ENCODE assay signal across 8 cellular contexts in the genomic region with DNA sequence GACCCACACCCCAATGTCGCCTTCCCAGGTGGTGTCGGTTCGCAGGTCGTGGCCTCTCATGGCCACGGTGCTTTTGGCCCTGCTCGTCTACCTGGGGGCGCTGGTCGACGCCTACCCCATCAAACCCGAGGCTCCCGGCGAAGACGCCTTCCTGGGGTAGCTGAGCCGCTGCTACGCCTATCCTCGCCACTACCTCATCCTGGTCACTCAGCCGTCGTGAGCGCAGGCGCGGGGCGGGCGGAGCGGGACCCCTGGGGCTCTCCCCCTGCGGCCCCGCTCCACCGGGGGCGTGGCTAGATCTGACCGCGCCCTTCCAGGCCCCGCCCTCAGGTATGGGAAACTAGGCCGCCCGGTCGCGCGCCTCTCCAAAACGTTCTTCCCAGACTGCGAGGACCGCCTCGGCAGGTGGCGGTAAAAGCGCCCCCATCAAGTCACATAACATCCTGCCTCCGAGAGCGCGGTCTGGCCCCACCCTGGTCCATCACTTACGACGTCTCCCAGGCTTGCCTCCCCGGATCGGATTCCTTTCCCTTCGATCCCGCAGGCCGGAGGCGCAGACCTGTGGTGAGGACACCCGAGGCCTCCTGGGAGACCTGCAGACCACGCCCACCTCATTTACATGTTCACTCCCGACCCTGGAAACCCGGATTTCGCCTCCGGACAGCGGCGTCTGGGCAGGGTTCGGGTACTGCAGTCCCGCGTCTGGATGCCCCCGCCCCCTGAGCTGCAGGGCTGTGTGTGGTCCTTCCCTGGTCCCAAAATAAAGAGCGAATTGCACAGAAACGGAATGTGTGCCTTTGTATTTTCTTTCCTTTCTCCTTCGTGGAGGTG.
DNase-seq lines count a peak whose midpoint lies in the region; ATAC-seq, FAIRE-seq and TF ChIP-seq lines count a peak whose summit lies in the region.

No MANE protein-coding gene starts in this region.

- peaks cover 40% of the 10 kb centered on the region for H3K27me3 Mint-ChIP-seq in stimulated activated naive CD8-positive, alpha-beta T cell treated with anti-CD3 and anti-CD28 coated beads, Interleukin-15, Interleukin-2, amounts not matched to agents 100 ng/mL and 50 ng/mL, for 24 hours

- TF ChIP-seq CTCF in A549 (IDR thresholded peaks at IDR 0.05) (no peak), PC-9 (conservative IDR thresholded peaks at IDR 0.05) (no peak), choroid plexus epithelial cell (conservative IDR thresholded peaks at IDR 0.05; ENCODE audit: low read depth, low read length) (no peak), left lung (IDR thresholded peaks at IDR 0.05) (no peak)

- H3K9me3 Mint-ChIP-seq in stimulated activated naive CD8-positive, alpha-beta T cell treated with anti-CD3 and anti-CD28 coated beads, Interleukin-15, Interleukin-2, amounts not matched to agents 100 ng/mL and 50 ng/mL, for 24 hours, result no peaks in the 10 kb centered on the region

- no peak; a peak in 1 of 5 replicates for TF ChIP-seq RAD21 in A549 (conservative IDR thresholded peaks at IDR 0.05 in 1 of 2, IDR thresholded peaks at IDR 0.05 in 1 of 2)

- H3K4me2 ChIP-seq in A549, result peak overlapping the region; percentile 97
- peak overlapping the region; percentile 67 for H3K4me2 ChIP-seq in PC-9
- no peak overlapping the region for H3K4me2 ChIP-seq in Karpas-422 (ENCODE audit: low read depth, low read length, poor library complexity, severe bottlenecking)

- no peaks in the 10 kb centered on the region for H3K36me3 ChIP-seq in PC-9 (ENCODE audit: low read depth)
- no peaks in the 10 kb centered on the region for H3K36me3 ChIP-seq in left lung
- no peaks in the 10 kb centered on the region for H3K36me3 ChIP-seq in Karpas-422 (ENCODE audit: insufficient read depth, low read length)

- 3% methylated on average over 53 of the region's 68 CpGs for WGBS in A549 (ENCODE audit: missing lambda C conversion rate)

- H3K4me3 Mint-ChIP-seq in stimulated activated naive CD8-positive, alpha-beta T cell treated with anti-CD3 and anti-CD28 coated beads, Interleukin-15, Interleukin-2, amounts not matched to agents 100 ng/mL and 50 ng/mL, for 24 hours, result peak overlapping the region; percentile 80

- H3F3A ChIP-seq in PC-9 (ENCODE audit: insufficient read depth, low read depth), result no peaks in the 10 kb centered on the region

- BruUV-seq in PC-9 (replicated peaks; lab: Mats Ljungman, UMichigan), result no TSS peak

- FAIRE-seq in A549 (lab: Jason Lieb, UNC), result no peak
- no peak for FAIRE-seq in H54 (lab: Jason Lieb, UNC)

- no peak overlapping the region for H3K9ac ChIP-seq in Karpas-422 (ENCODE audit: low read length)

- DNase-seq in A549 (ENCODE audit: low read depth in 1 of 2, low spot score in 1 of 2) (peak; percentile 93 to 94), H54 (ENCODE audit: insufficient read length, low spot score) (peak; percentile 44), PC-9 (peak; percentile 71 to 73), choroid plexus epithelial cell (ENCODE audit: low read depth) (peak; percentile 55), left lung (peak; percentile 79 to 87), GOT3 (lab: John Stamatoyannopoulos, UW) (no peak), Karpas-422 (no peak)

- H3K9me2 ChIP-seq in PC-9 (ENCODE audit: insufficient read depth) (no peaks in the 10 kb centered on the region), Karpas-422 (replicated peaks; ENCODE audit: insufficient read depth, low read length) (no peaks in the 10 kb centered on the region)

- H3K4me1 Mint-ChIP-seq in stimulated activated naive CD8-positive, alpha-beta T cell treated with anti-CD3 and anti-CD28 coated beads, Interleukin-15, Interleukin-2, amounts not matched to agents 100 ng/mL and 50 ng/mL, for 24 hours (ENCODE audit: low read depth), result peaks cover 6% of the 10 kb centered on the region

- H3K4me1 ChIP-seq in A549 (peaks cover 14% of the 10 kb centered on the region; the same call in 2 of the 3 replicates), PC-9 (replicated peaks; ENCODE audit: insufficient read depth) (no peaks in the 10 kb centered on the region), left lung (peaks cover 0 to 15% of the 10 kb centered on the region in 2 donors), Karpas-422 (ENCODE audit: low read length) (no peaks in the 10 kb centered on the region)

- peak; percentile 68 for TF ChIP-seq POLR2A in A549 (IDR thresholded peaks at IDR 0.05; ENCODE audit: low read length)
- no peak for TF ChIP-seq POLR2A in H54 (IDR thresholded peaks at IDR 0.05; ENCODE audit: low read depth, low read length)

- H4K20me1 ChIP-seq in PC-9 (ENCODE audit: insufficient read depth) (no peaks in the 10 kb centered on the region), Karpas-422 (ENCODE audit: insufficient read depth, low read depth, low read length) (no peaks in the 10 kb centered on the region)

- POLR2A ChIA-PET in A549 (lab: Yijun Ruan, JAX), result interaction anchor here (0.6 to 1.5 kb wide), 4 partner anchors 10 to 186 kb away, joined by 3 to 5 read pairs (median 4); no protein-coding TSS in a partner anchor
- POLR2A ChIA-PET in PC-9 (lab: Charles Lee; ENCODE audit: unreplicated experiment), result interaction anchor here (0.7 kb wide), 1 partner anchor 108 kb away, joined by 9 read pairs; a partner anchor contains a TSS

- peak overlapping the region; percentile 58 for H3K4me3 ChIP-seq in A549
- H3K4me3 ChIP-seq in PC-9, result peak overlapping the region; percentile 53; the same call in 1 of the 2 replicates
- H3K4me3 ChIP-seq in choroid plexus epithelial cell (ENCODE audit: low read depth, low read length), result peak overlapping the region; percentile 51
- H3K4me3 ChIP-seq in left lung, result peak overlapping the region; percentile 29 to 36
- no peak overlapping the region for H3K4me3 ChIP-seq in Karpas-422 (ENCODE audit: low read length)

- peak; percentile 88 to 95 for ATAC-seq in A549
- peak; percentile 96 for ATAC-seq in left lung

- H3K9me3 ChIP-seq in A549 (no peaks in the 10 kb centered on the region), PC-9 (ENCODE audit: insufficient read depth, low read depth) (no peaks in the 10 kb centered on the region), left lung (no peaks in the 10 kb centered on the region), Karpas-422 (ENCODE audit: low read length) (no peaks in the 10 kb centered on the region)

- no peak overlapping the region for H3K27ac Mint-ChIP-seq in stimulated activated naive CD8-positive, alpha-beta T cell treated with anti-CD3 and anti-CD28 coated beads, Interleukin-15, Interleukin-2, amounts not matched to agents 100 ng/mL and 50 ng/mL, for 24 hours

- TF ChIP-seq EP300 in A549 (IDR thresholded peaks at IDR 0.05), result no peak

- H2AFZ ChIP-seq in PC-9 (peak overlapping the region; percentile 56), Karpas-422 (ENCODE audit: low read length) (no peak overlapping the region)

- intact Hi-C loops in PC-9 (cut with micrococcal nuclease; ENCODE audit: unreplicated experiment), result no loop called here
- intact Hi-C loops in left lung (cut with DNase I), result no loop called here

- H3K27me3 ChIP-seq in PC-9 (ENCODE audit: insufficient read depth, low read depth), result no peaks in the 10 kb centered on the region
- peaks cover 12 to 58% of the 10 kb centered on the region in 2 donors for H3K27me3 ChIP-seq in left lung
- no peaks in the 10 kb centered on the region for H3K27me3 ChIP-seq in Karpas-422 (ENCODE audit: low read length)

- no peaks in the 10 kb centered on the region for H3K36me3 Mint-ChIP-seq in stimulated activated naive CD8-positive, alpha-beta T cell treated with anti-CD3 and anti-CD28 coated beads, Interleukin-15, Interleukin-2, amounts not matched to agents 100 ng/mL and 50 ng/mL, for 24 hours (ENCODE audit: low read depth)

- H3K27ac ChIP-seq in A549, result peak overlapping the region; percentile 83 to 84
- no peak overlapping the region for H3K27ac ChIP-seq in PC-9
- H3K27ac ChIP-seq in left lung, result no peak overlapping the region
- H3K27ac ChIP-seq in Karpas-422 (ENCODE audit: low read length), result no peak overlapping the region

- H3K79me2 ChIP-seq in PC-9 (ENCODE audit: low read depth) (no peaks in the 10 kb centered on the region), Karpas-422 (ENCODE audit: low read length) (no peaks in the 10 kb centered on the region)

- CTCF ChIA-PET in A549 (lab: Yijun Ruan, JAX), result interaction anchor here (0.9 to 17.5 kb wide), 4 partner anchors 15 to 173 kb away, joined by 3 to 338 read pairs (median 4); no protein-coding TSS in a partner anchor
- CTCF ChIA-PET in PC-9 (lab: Charles Lee), result no interaction called here

TF ChIP-seq in A549, 52 proteins besides CTCF, POLR2A, EP300 and RAD21 (continues in another document):
- TF ChIP-seq, protein P1, sequence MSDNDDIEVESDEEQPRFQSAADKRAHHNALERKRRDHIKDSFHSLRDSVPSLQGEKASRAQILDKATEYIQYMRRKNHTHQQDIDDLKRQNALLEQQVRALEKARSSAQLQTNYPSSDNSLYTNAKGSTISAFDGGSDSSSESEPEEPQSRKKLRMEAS (IDR thresholded peaks at IDR 0.05), result peak; percentile 87
- TF ChIP-seq HDAC2 (IDR thresholded peaks at IDR 0.05) (0 out of 2 replicates have a peak, but pooled peaks have one; percentile 45), SMC3 (IDR thresholded peaks at IDR 0.05) (0 out of 3 replicates have a peak, but pooled peaks have one; percentile 7), JUN (IDR thresholded peaks at IDR 0.05) (peak in 1 of 2 experiments; percentile 68; a peak in 3 of 5 replicates), PHF8 (IDR thresholded peaks at IDR 0.05; ENCODE audit: borderline replicate concordance, low read depth) (peak; percentile 98), RFX5 (IDR thresholded peaks at IDR 0.05) (0 out of 2 replicates have a peak, but pooled peaks have one; percentile 14), POLR2AphosphoS2 (conservative IDR thresholded peaks at IDR 0.05; ENCODE audit: low read length) (no peak), MYC (IDR thresholded peaks at IDR 0.05; ENCODE audit: borderline replicate concordance, low read length) (0 out of 2 replicates have a peak, but pooled peaks have one; percentile 40)
- TF ChIP-seq, protein P2, sequence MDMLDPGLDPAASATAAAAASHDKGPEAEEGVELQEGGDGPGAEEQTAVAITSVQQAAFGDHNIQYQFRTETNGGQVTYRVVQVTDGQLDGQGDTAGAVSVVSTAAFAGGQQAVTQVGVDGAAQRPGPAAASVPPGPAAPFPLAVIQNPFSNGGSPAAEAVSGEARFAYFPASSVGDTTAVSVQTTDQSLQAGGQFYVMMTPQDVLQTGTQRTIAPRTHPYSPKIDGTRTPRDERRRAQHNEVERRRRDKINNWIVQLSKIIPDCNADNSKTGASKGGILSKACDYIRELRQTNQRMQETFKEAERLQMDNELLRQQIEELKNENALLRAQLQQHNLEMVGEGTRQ (IDR thresholded peaks at IDR 0.05), result no peak
- TF ChIP-seq, protein P3, sequence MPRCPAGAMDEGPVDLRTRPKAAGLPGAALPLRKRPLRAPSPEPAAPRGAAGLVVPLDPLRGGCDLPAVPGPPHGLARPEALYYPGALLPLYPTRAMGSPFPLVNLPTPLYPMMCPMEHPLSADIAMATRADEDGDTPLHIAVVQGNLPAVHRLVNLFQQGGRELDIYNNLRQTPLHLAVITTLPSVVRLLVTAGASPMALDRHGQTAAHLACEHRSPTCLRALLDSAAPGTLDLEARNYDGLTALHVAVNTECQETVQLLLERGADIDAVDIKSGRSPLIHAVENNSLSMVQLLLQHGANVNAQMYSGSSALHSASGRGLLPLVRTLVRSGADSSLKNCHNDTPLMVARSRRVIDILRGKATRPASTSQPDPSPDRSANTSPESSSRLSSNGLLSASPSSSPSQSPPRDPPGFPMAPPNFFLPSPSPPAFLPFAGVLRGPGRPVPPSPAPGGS (IDR thresholded peaks at IDR 0.05), result peak; percentile 19; the same call in 1 of the 3 replicates

Comparison
In these comparisons a context has a peak if more than half of its experiments do, and no peak if none do; other contexts are left out.
1. DNase-seq: peak in A549 (2 of 2), H54 (single experiment), PC-9 (2 of 2), choroid plexus epithelial cell (single experiment) and left lung (2 of 2); none in GOT3 (single experiment) and Karpas-422 (single experiment).
2. H3K27ac ChIP-seq: peak in A549 (2 of 2); none in PC-9 (single experiment), left lung (0 of 2) and Karpas-422 (single experiment).